Comparison of ENCODE assay signal across 30 cellular contexts in the genomic region with DNA sequence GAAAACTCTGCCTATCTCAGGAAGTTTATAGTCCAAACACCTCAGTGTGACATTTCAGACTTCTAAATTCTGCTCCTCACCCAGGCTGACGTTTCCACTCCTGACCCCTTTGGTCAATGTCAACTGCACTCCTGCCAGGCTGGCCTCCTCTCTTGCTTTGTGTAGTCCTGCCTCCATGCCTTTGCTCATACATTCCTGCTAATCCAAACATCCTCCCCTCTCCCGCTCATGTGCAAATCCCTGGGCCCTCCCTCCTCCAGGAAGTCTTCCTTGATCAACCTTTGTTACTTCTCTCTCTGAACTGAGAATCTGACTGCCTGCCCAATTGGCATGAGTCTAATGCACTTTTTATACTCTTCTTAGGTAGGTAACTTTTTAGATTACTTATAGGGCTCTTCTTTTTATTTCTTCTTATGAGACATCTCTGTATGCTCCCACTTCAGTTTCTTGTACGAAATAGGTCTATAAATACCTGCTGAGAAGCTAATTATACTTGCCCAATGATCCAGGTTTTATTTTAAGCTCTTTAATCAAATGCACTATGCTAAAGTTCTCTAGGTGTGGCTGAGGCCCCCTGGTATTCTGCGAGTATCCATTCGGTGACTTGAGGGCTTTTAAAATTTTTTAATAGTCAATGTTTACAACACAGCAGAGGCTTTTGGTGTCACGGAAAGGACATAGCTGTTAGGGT.
DNase-seq lines count a peak whose midpoint lies in the region; ATAC-seq and TF ChIP-seq lines count a peak whose summit lies in the region.
"Had no signal": no experiment of that assay in that cellular context is flagged by ENCODE, and none has a peak within 500 bp of the region (broad histone marks: within the 10 kb centered on the region; RNA-seq: fewer than 3 reads in every experiment).

No MANE protein-coding gene starts in this region.

- H3K4me1 Mint-ChIP-seq in GM23338: peaks cover 12% of the 10 kb centered on the region
- peaks cover 48% of the 10 kb centered on the region for H3K4me1 Mint-ChIP-seq in endodermal cell
- H3K4me1 Mint-ChIP-seq: activated CD4-positive, alpha-beta T cell treated with anti-CD3 and anti-CD28 coated beads, Interleukin-2, amount 10 ng/mL, durations not matched to agents 7 days and 5 days; CD8-positive, alpha-beta memory T cell had no signal

- H3K4me1 ChIP-seq in GM23338 (ENCODE audit: insufficient read depth) (peaks cover 5% of the 10 kb centered on the region; the same call in 1 of the 2 replicates), endodermal cell (ENCODE audit: control insufficient read depth, insufficient read depth, low read length) (peaks cover 36% of the 10 kb centered on the region), psoas muscle (peaks cover 25% of the 10 kb centered on the region), stomach (peaks cover 5 to 48% (median 26%) of the 10 kb centered on the region in 4 donors)
- H3K4me1 ChIP-seq: testis, uterus had no signal

- H3K4me3 ChIP-seq in GM23338 (no peak overlapping the region), endodermal cell (ENCODE audit: low read length) (no peak overlapping the region), psoas muscle (no peak overlapping the region), stomach (no peak overlapping the region)
- H3K4me3 ChIP-seq: SJSA1, skin epidermis, testis, uterus had no signal

- H2AFZ ChIP-seq in GM23338: no peak overlapping the region

- intact Hi-C loops in psoas muscle (cut with DNase I): no loop called here
- intact Hi-C loops in stomach (cut with DNase I; ENCODE audit: low total_unique reads): no loop called here

- no peak overlapping the region for H3K27ac ChIP-seq in GM23338 (ENCODE audit: low read depth)
- H3K27ac ChIP-seq in endodermal cell (ENCODE audit: low read depth, low read length): no peak overlapping the region
- H3K27ac ChIP-seq in psoas muscle: peak overlapping the region; percentile 51
- H3K27ac ChIP-seq in stomach: no peak overlapping the region
- H3K27ac ChIP-seq: HL-60, SJSA1, skin epidermis, testis, uterus had no signal

- TF ChIP-seq POLR2A in GM18505 (IDR thresholded peaks at IDR 0.05; ENCODE audit: borderline replicate concordance, extremely low read depth, insufficient read depth, insufficient read length): no peak
- TF ChIP-seq POLR2A in stomach (IDR thresholded peaks at IDR 0.05): no peak

- no peaks in the 10 kb centered on the region for H4K20me1 ChIP-seq in GM23338 (replicated peaks; ENCODE audit: insufficient read depth)

- H3K9me3 ChIP-seq in endodermal cell (ENCODE audit: control insufficient read depth, low read length) (no peaks in the 10 kb centered on the region), psoas muscle (no peaks in the 10 kb centered on the region), stomach (no peaks in the 10 kb centered on the region)
- H3K9me3 ChIP-seq: SJSA1, testis, uterus had no signal

- WGBS in endodermal cell (ENCODE audit: insufficient coverage in 1 of 2, insufficient read length in 1 of 2), 2 experiments: 83 to 84% methylated on average over 5 to 6 of the region's 6 CpGs
- WGBS in psoas muscle, 3 donors: 31 to 58% (median 35%) methylated on average over 6 of the region's 6 CpGs
- WGBS in stomach, 5 donors: 62 to 73% (median 66%) methylated on average over 6 of the region's 6 CpGs

- H3K9me2 ChIP-seq in GM23338 (ENCODE audit: insufficient read depth): no peaks in the 10 kb centered on the region

- H3K27me3 Mint-ChIP-seq in GM23338 (ENCODE audit: insufficient read depth, low read depth, poor library complexity) (peaks cover 4% of the 10 kb centered on the region), endodermal cell (ENCODE audit: insufficient read depth) (no peaks in the 10 kb centered on the region)

- ATAC-seq in GM23338 (peak; percentile 41; the same call in 2 of the 3 replicates), psoas muscle (peak in 3 of 4 donors; percentile 71 to 80 (median 75)), GM18505 (IDR thresholded peaks at IDR 0.05; ENCODE audit: unreplicated experiment) (no peak)
- ATAC-seq: activated naive CD4-positive, alpha-beta T cell treated with anti-CD3 and anti-CD28 coated beads, Interleukin-2, amount 50 U/mL, for 72 hours; effector memory CD8-positive, alpha-beta T cell had no signal

- H3K27ac Mint-ChIP-seq in GM23338 (no peak overlapping the region), endodermal cell (peak overlapping the region; percentile 67)
- H3K27ac Mint-ChIP-seq: activated CD4-positive, alpha-beta T cell treated with anti-CD3 and anti-CD28 coated beads, Interleukin-2, amount 10 ng/mL, durations not matched to agents 7 days and 5 days; activated naive CD4-positive, alpha-beta T cell treated with anti-CD3 and anti-CD28 coated beads, Interleukin-2, amount 50 U/mL, for 72 hours; effector memory CD8-positive, alpha-beta T cell; H9; nephron had no signal

- TF ChIP-seq CTCF in GM23338 (conservative IDR thresholded peaks at IDR 0.05; ENCODE audit: low read depth in 2 of 2) (no peak), endodermal cell (conservative IDR thresholded peaks at IDR 0.05) (no peak), psoas muscle (IDR thresholded peaks at IDR 0.05) (no peak), stomach (IDR thresholded peaks at IDR 0.05) (no peak)

- no peaks in the 10 kb centered on the region for H3K9me3 Mint-ChIP-seq in GM23338
- H3K9me3 Mint-ChIP-seq in endodermal cell: no peaks in the 10 kb centered on the region
- H3K9me3 Mint-ChIP-seq: activated CD4-positive, alpha-beta T cell treated with anti-CD3 and anti-CD28 coated beads, Interleukin-2, amount 10 ng/mL, durations not matched to agents 7 days and 5 days; activated naive CD4-positive, alpha-beta T cell treated with anti-CD3 and anti-CD28 coated beads, Interleukin-2, amount 50 U/mL, for 72 hours; CD8-positive, alpha-beta memory T cell; effector memory CD8-positive, alpha-beta T cell; H9; nephron had no signal

- H3K9ac ChIP-seq in endodermal cell (ENCODE audit: extremely low read depth, low read length, poor library complexity, severe bottlenecking): no peak overlapping the region

- H3F3A ChIP-seq in GM23338 (replicated peaks; ENCODE audit: low read depth): no peaks in the 10 kb centered on the region

- no peaks in the 10 kb centered on the region for H3K79me2 ChIP-seq in GM23338 (replicated peaks; ENCODE audit: insufficient read depth)

- DNase-seq in GM23338 (ENCODE audit: low spot score) (peak; percentile 21), NCI-H69 (lab: John Stamatoyannopoulos, UW) (peak; percentile 28), endodermal cell (peak; percentile 68), psoas muscle (no peak), NOMO-1 treated with dmso at 0.1 percent for 144 hours (lab: John Stamatoyannopoulos, UW; ENCODE audit: unreplicated experiment) (no peak), stomach (no peak)
- DNase-seq: activated CD4-positive, alpha-beta T cell treated with anti-CD3 and anti-CD28 coated beads, Interleukin-2, amount 10 ng/mL, durations not matched to agents 7 days and 5 days; CD8-positive, alpha-beta memory T cell; cortex of kidney; DMS 273 treated with DMSO at 0.1 percent for 48 hours; effector memory CD8-positive, alpha-beta T cell; EL; erythroblast; H9; mammary epithelial cell; MM.1S; NCI-H1417 treated with DMSO at 0.1 percent for 48 hours; NCI-H2081; NCI-H345; NCI-H774; stimulated activated naive CD4-positive, alpha-beta T cell treated with Interleukin-2 at 50 U/mL for 16 hours; T1000; testis; uterus had no signal

- TF ChIP-seq EP300 in stomach (IDR thresholded peaks at IDR 0.05): no peak

- H3K27me3 ChIP-seq in GM23338 (ENCODE audit: insufficient read depth) (no peaks in the 10 kb centered on the region), endodermal cell (ENCODE audit: control insufficient read depth, insufficient read depth, low read length, poor library complexity, severe bottlenecking) (no peaks in the 10 kb centered on the region), psoas muscle (ENCODE audit: insufficient read depth in 3 of 3, low read length in 2 of 3) (no peaks in the 10 kb centered on the region), stomach (no peaks in the 10 kb centered on the region)
- H3K27me3 ChIP-seq: SJSA1, testis, uterus had no signal

- no peak overlapping the region for H3K4me3 Mint-ChIP-seq in GM23338
- no peak overlapping the region for H3K4me3 Mint-ChIP-seq in endodermal cell
- H3K4me3 Mint-ChIP-seq: activated CD4-positive, alpha-beta T cell treated with anti-CD3 and anti-CD28 coated beads, Interleukin-2, amount 10 ng/mL, durations not matched to agents 7 days and 5 days; CD8-positive, alpha-beta memory T cell; effector memory CD8-positive, alpha-beta T cell; H9 had no signal

- H3K36me3 Mint-ChIP-seq in GM23338 (ENCODE audit: low read depth) (no peaks in the 10 kb centered on the region), endodermal cell (ENCODE audit: low read depth) (peaks cover 4% of the 10 kb centered on the region)
- H3K36me3 Mint-ChIP-seq: activated naive CD4-positive, alpha-beta T cell treated with anti-CD3 and anti-CD28 coated beads, Interleukin-2, amount 50 U/mL, for 72 hours; CD8-positive, alpha-beta memory T cell had no signal

- no peak overlapping the region for H3K4me2 ChIP-seq in GM23338

- H3K36me3 ChIP-seq in GM23338 (ENCODE audit: insufficient read depth) (no peaks in the 10 kb centered on the region), endodermal cell (ENCODE audit: control insufficient read depth, insufficient read depth, low read length) (peaks cover 47% of the 10 kb centered on the region), psoas muscle (ENCODE audit: insufficient read depth in 1 of 2, low read depth in 1 of 2) (no peaks in the 10 kb centered on the region), stomach (peaks cover 0 to 6% (median 3%) of the 10 kb centered on the region in 4 donors)
- H3K36me3 ChIP-seq: uterus had no signal

TF ChIP-seq in GM23338, 12 proteins besides CTCF, POLR2A, EP300 and RAD21 (continues in another document):
- TF ChIP-seq EZH2phosphoT487 (IDR thresholded peaks at IDR 0.05; ENCODE audit: unreplicated experiment): no peak

Comparison
In these comparisons a context has a peak if more than half of its experiments do, and no peak if none do; other contexts are left out.
1. DNase-seq: peak in GM23338 (single experiment), NCI-H69 (single experiment) and endodermal cell (single experiment); none in psoas muscle (0 of 2), NOMO-1 treated with dmso at 0.1 percent for 144 hours (single experiment) and stomach (single experiment).